20 cellular contexts compared by ENCODE assay signal in genomic region chr6:54586251-54586650, GRCh38.
DNase-seq lines count a peak whose midpoint lies in the region; ATAC-seq and TF ChIP-seq lines count a peak whose summit lies in the region.
"Had no signal": no experiment of that assay in that cellular context is flagged by ENCODE, and none has a peak within 500 bp of the region (broad histone marks: within the 10 kb centered on the region; RNA-seq: fewer than 3 reads in every experiment).

No MANE protein-coding gene starts in this region.

- H2BK120ac ChIP-seq in mesenchymal stem cell (ENCODE audit: low read depth, low read length), result no peak overlapping the region

- no peak overlapping the region for H2BK12ac ChIP-seq in mesenchymal stem cell (ENCODE audit: low read length in 2 of 2)

- no peak overlapping the region for H3K4ac ChIP-seq in mesenchymal stem cell (ENCODE audit: low read depth in 1 of 2, low read length in 2 of 2)

- H3K27ac ChIP-seq in body of pancreas (no peak overlapping the region), mesenchymal stem cell (ENCODE audit: low read length, poor library complexity, severe bottlenecking) (no peak overlapping the region)
- H3K27ac ChIP-seq: cardiac muscle cell had no signal

- H4K8ac ChIP-seq in mesenchymal stem cell (ENCODE audit: low read length), result no peak overlapping the region

- no peak overlapping the region for H4K91ac ChIP-seq in mesenchymal stem cell (ENCODE audit: low read length)

- no peak overlapping the region for H3K18ac ChIP-seq in mesenchymal stem cell (ENCODE audit: low read depth in 1 of 2, low read length in 2 of 2)

- no peak overlapping the region for H2BK15ac ChIP-seq in mesenchymal stem cell (ENCODE audit: low read depth, poor library complexity, severe bottlenecking)

- no peak overlapping the region for H2AK5ac ChIP-seq in mesenchymal stem cell (ENCODE audit: low read length, severe bottlenecking)

- DNase-seq in AG08395 (ENCODE audit: low spot score), result peak; percentile 12
- peak; percentile 38 for DNase-seq in GM04504 (ENCODE audit: low read depth)
- DNase-seq in body of pancreas, result no peak
- peak; percentile 3 for DNase-seq in glomerular endothelial cell (ENCODE audit: extremely low read depth, low read depth, low spot score)
- no peak for DNase-seq in mesenchymal stem cell
- no peak for DNase-seq in NCI-H1694 (lab: John Stamatoyannopoulos, UW)
- DNase-seq: activated naive CD4-positive, alpha-beta T cell treated with anti-CD3 and anti-CD28 coated beads, Interleukin-2, amount 10 ng/mL, durations not matched to agents 7 days and 5 days; activated T-cell treated with anti-CD3 and anti-CD28 coated beads for 4 hours; AML-193; hypothalamus; Karpas-422; kidney glomerular epithelial cell; midbrain; NCI-H1417 treated with DMSO at 0.1 percent for 48 hours; NK-92 treated with Interleukin-12 subunit alpha and Interleukin-12 subunit beta, amount 100 ng/mL, for 24 hours; stimulated activated CD4-positive, alpha-beta T cell treated with anti-CD3 and anti-CD28 coated beads, Interleukin-2, amount 100 ng/mL, for 48 hours had no signal

- H3K36me3 ChIP-seq in body of pancreas (replicated peaks in 1 of 2; ENCODE audit: insufficient read depth in 1 of 2, low read depth in 2 of 2) (no peaks in the 10 kb centered on the region), mesenchymal stem cell (ENCODE audit: control insufficient read depth in 1 of 2, insufficient read depth in 2 of 2, low read depth in 1 of 2, low read length in 2 of 2) (no peaks in the 10 kb centered on the region)
- H3K36me3 ChIP-seq: cardiac muscle cell had no signal

- TF ChIP-seq CTCF in body of pancreas (IDR thresholded peaks at IDR 0.05), result no peak

- H2BK5ac ChIP-seq in mesenchymal stem cell (ENCODE audit: low read depth, low read length, poor library complexity, severe bottlenecking), result no peak overlapping the region

- no peak overlapping the region for H3K23ac ChIP-seq in mesenchymal stem cell (ENCODE audit: low read length in 2 of 2)

- ATAC-seq in body of pancreas (peak; percentile 42), GM19452 (IDR thresholded peaks at IDR 0.05; ENCODE audit: unreplicated experiment) (no peak), HG03439 (IDR thresholded peaks at IDR 0.05; ENCODE audit: unreplicated experiment) (no peak)
- ATAC-seq: sciatic nerve had no signal

- no peak overlapping the region for H3K14ac ChIP-seq in mesenchymal stem cell (ENCODE audit: low read length in 2 of 2)

- no peak overlapping the region for H2AFZ ChIP-seq in mesenchymal stem cell (ENCODE audit: low read depth, low read length)

- H3K4me1 ChIP-seq in body of pancreas (no peaks in the 10 kb centered on the region), mesenchymal stem cell (ENCODE audit: control insufficient read depth, insufficient read depth, low read depth, low read length) (no peaks in the 10 kb centered on the region)

- H3K9me3 ChIP-seq in body of pancreas, result no peaks in the 10 kb centered on the region
- no peaks in the 10 kb centered on the region for H3K9me3 ChIP-seq in mesenchymal stem cell (ENCODE audit: control insufficient read depth, low read length)

- H3K4me2 ChIP-seq in mesenchymal stem cell (ENCODE audit: low read length, poor library complexity, severe bottlenecking), result no peak overlapping the region

- H3K4me3 ChIP-seq in body of pancreas (no peak overlapping the region), mesenchymal stem cell (ENCODE audit: insufficient read depth in 1 of 2, low read depth in 1 of 2, low read length in 2 of 2) (no peak overlapping the region)
- H3K4me3 ChIP-seq: cardiac muscle cell had no signal

- no peak overlapping the region for H3K9ac ChIP-seq in mesenchymal stem cell (ENCODE audit: low read length)

- H3K27me3 ChIP-seq in body of pancreas (no peaks in the 10 kb centered on the region), mesenchymal stem cell (ENCODE audit: control insufficient read depth in 1 of 2, insufficient read depth in 1 of 2, low read length in 2 of 2) (no peaks in the 10 kb centered on the region)
- H3K27me3 ChIP-seq: cardiac muscle cell had no signal

- intact Hi-C loops in body of pancreas (cut with DNase I), result no loop called here

- H3K79me1 ChIP-seq in mesenchymal stem cell (replicated peaks; ENCODE audit: low read length, poor library complexity, severe bottlenecking), result no peaks in the 10 kb centered on the region

- TF ChIP-seq POLR2A in body of pancreas (IDR thresholded peaks at IDR 0.05), result no peak

Comparison
In these comparisons a context has a peak if more than half of its experiments do, and no peak if none do; other contexts are left out.
1. DNase-seq: peak in AG08395 (single experiment), GM04504 (single experiment) and glomerular endothelial cell (single experiment); none in body of pancreas (0 of 4), mesenchymal stem cell (single experiment) and NCI-H1694 (single experiment).